Comparison of ENCODE assay signal across 9 cellular contexts in genomic region chr9:127707766-127708165, GRCh38. TPM values are rescaled to one million over a fixed set of nuclear protein-coding genes. Genes with fewer than 3 reads are reported as not detected.
A peak's percentile ranks its signal among the peaks of the same experiment; 100 is the strongest.
DNase-seq lines count a peak whose midpoint lies in the region; ATAC-seq, FAIRE-seq and TF ChIP-seq lines count a peak whose summit lies in the region.
"Had no signal": no experiment of that assay in that cellular context is flagged by ENCODE, and none has a peak within 500 bp of the region (broad histone marks: within the 10 kb centered on the region; RNA-seq: fewer than 3 reads in every experiment).

No MANE protein-coding gene starts in this region.

- 57 to 60% methylated on average over 5 of the region's 5 CpGs for WGBS in aorta, 2 donors

- TF ChIP-seq CTCF in GM10248 (IDR thresholded peaks at IDR 0.05; ENCODE audit: control extremely low read depth, extremely low read depth, low read depth, missing control alignments), result no peak
- peak; percentile 4 for TF ChIP-seq CTCF in kidney (IDR thresholded peaks at IDR 0.05; ENCODE audit: borderline replicate concordance, extremely low read depth, insufficient read depth)
- no peak for TF ChIP-seq CTCF in left lung (IDR thresholded peaks at IDR 0.05)

- no peak overlapping the region for H3K9ac ChIP-seq in kidney (ENCODE audit: low read length in 2 of 2)

- DNase-seq in GM10248 (ENCODE audit: extremely low spot score) (peak; percentile 58), HT1080 (ENCODE audit: low read depth) (peak; percentile 32), kidney (no peak), left lung (no peak), aorta (no peak), NCI-H2196 treated with DMSO at 0.1 percent for 48 hours (lab: John Stamatoyannopoulos, UW; ENCODE audit: unreplicated experiment) (no peak)
- peak; percentile 19 to 46 for DNase-seq in activated CD4-positive, alpha-beta T cell treated with anti-CD3 and anti-CD28 coated beads for 4 hours
- DNase-seq: cerebellar nuclear complex had no signal

- H3K27ac ChIP-seq in kidney (ENCODE audit: low read depth in 2 of 2, low read length in 2 of 2), result no peak overlapping the region
- no peak overlapping the region for H3K27ac ChIP-seq in left lung
- H3K27ac ChIP-seq in aorta (ENCODE audit: low read depth in 1 of 2, low read length in 2 of 2), result no peak overlapping the region

- H3K36me3 ChIP-seq in kidney (ENCODE audit: control insufficient read depth in 1 of 2, insufficient read depth in 2 of 2, low read length in 2 of 2), result no peaks in the 10 kb centered on the region
- H3K36me3 ChIP-seq in left lung, result no peaks in the 10 kb centered on the region
- H3K36me3 ChIP-seq in aorta (ENCODE audit: control insufficient read depth in 1 of 2, insufficient read depth in 2 of 2, low read length in 1 of 2), result no peaks in the 10 kb centered on the region

- H3K4me1 ChIP-seq in kidney (ENCODE audit: control insufficient read depth in 1 of 2, insufficient read depth in 1 of 2, low read depth in 1 of 2, low read length in 2 of 2), result no peaks in the 10 kb centered on the region
- no peaks in the 10 kb centered on the region for H3K4me1 ChIP-seq in left lung
- H3K4me1 ChIP-seq in aorta (ENCODE audit: control insufficient read depth in 1 of 2, insufficient read depth in 2 of 2, low read length in 2 of 2), result no peaks in the 10 kb centered on the region

- CTCF ChIA-PET in GM10248 (lab: Yijun Ruan, JAX), result interaction anchor here (1.1 to 6.1 kb wide), 2 partner anchors 9 to 26 kb away, joined by 5 to 28 read pairs; partner anchors contain the start of genes TOR2A and TTC16

- intact Hi-C loops in kidney (cut with DNase I), result no loop called here
- intact Hi-C loops in left lung (cut with DNase I), result no loop called here
- intact Hi-C loops in aorta (cut with DNase I), result no loop called here

- POLR2A ChIA-PET in GM10248 (lab: Yijun Ruan, JAX), result no interaction called here

- H3K27me3 ChIP-seq in left lung, result no peaks in the 10 kb centered on the region
- H3K27me3 ChIP-seq in aorta (ENCODE audit: control insufficient read depth in 1 of 2, insufficient read depth in 2 of 2, low read length in 1 of 2), result no peaks in the 10 kb centered on the region

- ATAC-seq in left lung, result no peak
- no peak for ATAC-seq in GM21390 (IDR thresholded peaks at IDR 0.05; ENCODE audit: unreplicated experiment)
- no peak for ATAC-seq in aorta (ENCODE audit: low FRiP score)

- H3K9me3 ChIP-seq in kidney (ENCODE audit: control insufficient read depth in 1 of 2, low read length in 2 of 2) (no peaks in the 10 kb centered on the region), left lung (no peaks in the 10 kb centered on the region), aorta (ENCODE audit: control insufficient read depth, low read length) (no peaks in the 10 kb centered on the region)

- no peak for FAIRE-seq in kidney (lab: Jason Lieb, UNC)

- H3K4me3 ChIP-seq in kidney (ENCODE audit: low read length in 2 of 2) (no peak overlapping the region), left lung (no peak overlapping the region), aorta (ENCODE audit: low read length in 2 of 2) (no peak overlapping the region)

RNA-seq across cellular contexts. Expression of gene CFAP157, which starts 1.0 kb away (rescaled TPM):
- not detected in 2 replicates for total RNA-seq in HT1080 (2014; rRNA removed; shearing (Covaris generic))
- not detected in 2 replicates for polyA plus RNA-seq in HT1080 (2015; cell fraction: cytosol; rRNA removed)
- 0.12 and 0.29 TPM in 2 replicates for polyA plus RNA-seq in HT1080 (2015; cell fraction: nucleus; rRNA removed)
- total RNA-seq in kidney (2.9 TPM), left lung (1 to 10 TPM in 1 of 2 donors, under 1 TPM in 1; 0.35 to 7.6 TPM), aorta (under 1 TPM; 0.16 to 0.60 TPM)
- polyA plus RNA-seq in kidney (ENCODE audit: insufficient read depth, low read depth, low replicate concordance) (0.41 TPM), aorta (under 1 TPM in 1 of 2 donors, not detected in 1; 0.69 TPM)

RNA-seq across cellular contexts. Expression of gene PTRH1, which starts 7.7 kb away (rescaled TPM):
- total RNA-seq in HT1080 (2014; rRNA removed; shearing (Covaris generic)), result 27.1 and 33.3 TPM in 2 replicates
- 21.0 and 26.6 TPM in 2 replicates for polyA plus RNA-seq in HT1080 (2015; cell fraction: cytosol; rRNA removed)
- polyA plus RNA-seq in HT1080 (2015; cell fraction: nucleus; rRNA removed), result 6.8 and 14.2 TPM in 2 replicates
- total RNA-seq in kidney (20.5 TPM), left lung (10 to 100 TPM; 17.1 to 20.2 TPM), aorta (10 to 100 TPM in 1 of 2 donors, 1 to 10 TPM in 1; 9.8 to 12.2 TPM)
- polyA plus RNA-seq in kidney (ENCODE audit: insufficient read depth, low read depth, low replicate concordance) (41.3 TPM), aorta (10 to 100 TPM; 12.1 to 23.2 TPM)

RNA-seq across cellular contexts. Expression of gene TTC16, which starts 8.1 kb away (rescaled TPM):
- total RNA-seq in HT1080 (2014; rRNA removed; shearing (Covaris generic)), result not detected in 2 replicates
- polyA plus RNA-seq in HT1080 (2015; cell fraction: cytosol; rRNA removed), result 0.02 TPM in 1 of 2 replicates, not detected in the other
- polyA plus RNA-seq in HT1080 (2015; cell fraction: nucleus; rRNA removed), result 0.10 TPM in 1 of 2 replicates, not detected in the other
- total RNA-seq in kidney (0.72 TPM), left lung (1 to 10 TPM in 1 of 2 donors, under 1 TPM in 1; 0.15 to 1.0 TPM), aorta (under 1 TPM; 0.16 to 0.30 TPM)
- polyA plus RNA-seq in kidney (ENCODE audit: insufficient read depth, low read depth, low replicate concordance) (0.32 TPM), aorta (not detected)

RNA-seq across cellular contexts. Expression of gene TOR2A, which starts 27.3 kb away (rescaled TPM):
- 20.7 and 27.7 TPM in 2 replicates for total RNA-seq in HT1080 (2014; rRNA removed; shearing (Covaris generic))
- polyA plus RNA-seq in HT1080 (2015; cell fraction: cytosol; rRNA removed), result 24.7 and 27.5 TPM in 2 replicates
- polyA plus RNA-seq in HT1080 (2015; cell fraction: nucleus; rRNA removed), result 18.4 and 20.8 TPM in 2 replicates
- total RNA-seq in kidney, result 12.7 TPM
- polyA plus RNA-seq in kidney (ENCODE audit: insufficient read depth, low read depth, low replicate concordance), result 14.5 TPM
- total RNA-seq in left lung, result 10 to 100 TPM; 19.5 to 21.8 TPM
- total RNA-seq in aorta, result 1 to 10 TPM; 5.8 to 8.0 TPM
- 10 to 100 TPM in 1 of 2 donors, 1 to 10 TPM in 1; 4.5 to 12.7 TPM for polyA plus RNA-seq in aorta

Comparison
In these comparisons a context has a peak if more than half of its experiments do, and no peak if none do; other contexts are left out.
1. DNase-seq: peak in GM10248 (single experiment), HT1080 (single experiment) and activated CD4-positive, alpha-beta T cell treated with anti-CD3 and anti-CD28 coated beads for 4 hours (2 of 2); none in kidney (single experiment), left lung (0 of 2), aorta (0 of 2) and NCI-H2196 treated with DMSO at 0.1 percent for 48 hours (single experiment).